Comparison of ENCODE assay signal across 15 cellular contexts in genomic region chr5:71740015-71740753, GRCh38. TPM values are rescaled to one million over a fixed set of nuclear protein-coding genes. Genes with fewer than 3 reads are reported as not detected.
DNase-seq lines count a peak whose midpoint lies in the region; ATAC-seq and TF ChIP-seq lines count a peak whose summit lies in the region.
"Had no signal": no experiment of that assay in that cellular context is flagged by ENCODE, and none has a peak within 500 bp of the region (broad histone marks: within the 10 kb centered on the region; RNA-seq: fewer than 3 reads in every experiment).

No MANE protein-coding gene starts in this region.

- H3K79me1 ChIP-seq in H9 (ENCODE audit: insufficient read depth, low read depth, low read length, poor library complexity, severe bottlenecking), result no peaks in the 10 kb centered on the region

- H3T11ph ChIP-seq in H9 (ENCODE audit: low read length), result no peak overlapping the region

- H3K14ac ChIP-seq in H9 (ENCODE audit: insufficient read depth, low read length), result no peak overlapping the region

- H4K5ac ChIP-seq in H9 (ENCODE audit: insufficient read length, low read depth, low read length), result no peak overlapping the region

- DNase-seq in GM12865 (ENCODE audit: low read depth), result peak; percentile 81
- no peak for DNase-seq in H9
- no peak for DNase-seq in NCI-H1930 (lab: John Stamatoyannopoulos, UW)
- no peak for DNase-seq in HAP-1 (ENCODE audit: low spot score in 2 of 2)
- DNase-seq: activated CD4-positive, CD25-positive, alpha-beta regulatory T cell treated with anti-CD3 and anti-CD28 coated beads, Interleukin-2, amount 50 U/mL, for 72 hours; central memory CD4-positive, alpha-beta T cell; NCI-H526 had no signal

- WGBS in H9 (ENCODE audit: extremely low coverage, insufficient read length, low lambda C conversion rate), result no CpG with 5 or more reads among the region's 8 CpGs

- no peak overlapping the region for H4K91ac ChIP-seq in H9 (ENCODE audit: insufficient read length, low read depth, low read length)

- H3K56ac ChIP-seq in H9 (ENCODE audit: insufficient read length, low read depth, low read length), result no peak overlapping the region

- no peak overlapping the region for H3K4me2 ChIP-seq in H9 (ENCODE audit: insufficient read depth, insufficient read length, low read length)
- H3K4me2 ChIP-seq: smooth muscle cell had no signal

- H3K4ac ChIP-seq in H9 (ENCODE audit: low read depth, low read length), result no peak overlapping the region

- no peak overlapping the region for H2BK5ac ChIP-seq in H9 (ENCODE audit: insufficient read length, low read length)

- no peak overlapping the region for H2BK20ac ChIP-seq in H9 (ENCODE audit: low read depth, low read length, poor library complexity, severe bottlenecking)

- in situ Hi-C loops in HAP-1 (cut with MboI; ENCODE audit: low sequenced_read_pairs), result no loop called here

- H3K36me3 Mint-ChIP-seq in H9 (ENCODE audit: insufficient read depth in 1 of 3, low read depth in 3 of 3), result peaks cover 0 to 4% (median 0%) of the 10 kb centered on the region in 3 experiments; a peak in 1 of 7 replicates

- H3K36me3 ChIP-seq in HAP-1 (replicated peaks), result no peaks in the 10 kb centered on the region

- ATAC-seq in GM19324 (IDR thresholded peaks at IDR 0.05; ENCODE audit: low FRiP score, unreplicated experiment) (peak; percentile 67), HG02571 (IDR thresholded peaks at IDR 0.05; ENCODE audit: unreplicated experiment) (peak; percentile 96), HG03280 (IDR thresholded peaks at IDR 0.05; ENCODE audit: unreplicated experiment) (peak; percentile 92), HG03571 (IDR thresholded peaks at IDR 0.05; ENCODE audit: unreplicated experiment) (no peak)

- H2BK120ac ChIP-seq in H9 (ENCODE audit: low read depth, low read length, poor library complexity, severe bottlenecking), result no peak overlapping the region

- H3K18ac ChIP-seq in H9 (ENCODE audit: insufficient read length, low read depth, low read length), result no peak overlapping the region

- H3K4me1 ChIP-seq in H9 (ENCODE audit: insufficient read depth, low read length), result no peaks in the 10 kb centered on the region
- H3K4me1 ChIP-seq in HAP-1, result no peaks in the 10 kb centered on the region

- no peak overlapping the region for H2BK12ac ChIP-seq in H9 (ENCODE audit: insufficient read length, low read depth, low read length)

- H3K9ac ChIP-seq in H9 (ENCODE audit: extremely low read depth, insufficient read length, low read length), result no peak overlapping the region

- H3K23ac ChIP-seq in H9 (ENCODE audit: insufficient read length, low read depth, low read length), result no peak overlapping the region

- no peaks in the 10 kb centered on the region for H4K20me1 ChIP-seq in H9 (ENCODE audit: control insufficient read depth, insufficient read depth, insufficient read length)

- no peak overlapping the region for H4K8ac ChIP-seq in H9 (replicated peaks; ENCODE audit: insufficient read length, low read depth, low read length)

- no peak overlapping the region for H3K4me3 Mint-ChIP-seq in H9
- H3K4me3 Mint-ChIP-seq: nephron had no signal

- no peaks in the 10 kb centered on the region for H3K9me3 ChIP-seq in H9 (ENCODE audit: control insufficient read depth, low read depth, low read length)
- no peaks in the 10 kb centered on the region for H3K9me3 ChIP-seq in HAP-1

- peaks cover 9 to 12% of the 10 kb centered on the region in 2 experiments for H3K4me1 Mint-ChIP-seq in H9

- no peak overlapping the region for H3K27ac ChIP-seq in H9 (ENCODE audit: insufficient read length, low read depth, low read length)

- H3K9me3 Mint-ChIP-seq in H9, result 0 out of 5 replicates have a peak, but pooled peaks cover 3 to 5% of the 10 kb centered on the region in 2 experiments
- H3K9me3 Mint-ChIP-seq: nephron had no signal

- no peaks in the 10 kb centered on the region for H3K23me2 ChIP-seq in H9 (ENCODE audit: insufficient read length, low read depth, low read length, poor library complexity, severe bottlenecking)

- no peak overlapping the region for H2BK15ac ChIP-seq in H9 (ENCODE audit: low read depth, low read length)

- no peaks in the 10 kb centered on the region for H3K27me3 ChIP-seq in H9 (ENCODE audit: insufficient read depth, low read length)
- H3K27me3 ChIP-seq in HAP-1 (ENCODE audit: low read depth), result peaks cover 3% of the 10 kb centered on the region; the same call in 1 of the 2 replicates

- H2AFZ ChIP-seq in H9 (ENCODE audit: low read length), result no peak overlapping the region

- H2AK5ac ChIP-seq in H9 (ENCODE audit: insufficient read length, low read length), result no peak overlapping the region

- no peak for TF ChIP-seq CTCF in GM12865 (IDR thresholded peaks at IDR 0.05; ENCODE audit: insufficient read depth, low read depth, low read length, missing control alignments)
- TF ChIP-seq CTCF in H9 (conservative IDR thresholded peaks at IDR 0.05), result no peak

- H3K79me2 ChIP-seq in H9 (ENCODE audit: insufficient read depth, low read length), result no peaks in the 10 kb centered on the region

- H3K27me3 Mint-ChIP-seq in H9 (ENCODE audit: low read depth), result no peaks in the 10 kb centered on the region; the same call in 1 of the 2 replicates

- no peak overlapping the region for H3K4me3 ChIP-seq in GM12865 (ENCODE audit: low read depth, low read length)
- H3K4me3 ChIP-seq in HAP-1, result no peak overlapping the region
- H3K4me3 ChIP-seq: smooth muscle cell had no signal

- no peak overlapping the region for H3K27ac Mint-ChIP-seq in H9
- H3K27ac Mint-ChIP-seq: nephron had no signal

RNA-seq across cellular contexts. Expression of gene CARTPT, which starts 21.1 kb away (rescaled TPM):
- not detected in 2 replicates for total RNA-seq in H9 (2021)
- total RNA-seq: Daoy, SK-MEL-5, smooth muscle cell had no signal
